In genomic region chr1:109773203-109773899, GRCh38 we compare ENCODE assay signal across 8 cellular contexts. TPM values are rescaled to one million over a fixed set of nuclear protein-coding genes. Genes with fewer than 3 reads are reported as not detected.
DNase-seq lines count a peak whose midpoint lies in the region; ATAC-seq, FAIRE-seq and TF ChIP-seq lines count a peak whose summit lies in the region.

No MANE protein-coding gene starts in this region.

- no peak overlapping the region for H3K27ac ChIP-seq in naive thymus-derived CD4-positive, alpha-beta T cell (ENCODE audit: low read depth, low read length)

- peak overlapping the region in 1 of 9 donors; percentile 73 for H3K27ac Mint-ChIP-seq in naive thymus-derived CD4-positive, alpha-beta T cell

- peak; percentile 71 for FAIRE-seq in GM19239 (lab: Jason Lieb, UNC)

- no peak overlapping the region for H3K4me3 Mint-ChIP-seq in naive thymus-derived CD4-positive, alpha-beta T cell

- no peaks in the 10 kb centered on the region for H3K9me3 Mint-ChIP-seq in naive thymus-derived CD4-positive, alpha-beta T cell

- CTCF ChIA-PET in BJ (lab: Yijun Ruan, JAX): interaction anchor here (0.7 to 26.2 kb wide), 34 partner anchors 10 to 274 kb away, joined by 3 to 763 read pairs (median 4); partner anchors contain the start of genes AHCYL1, EPS8L3, GNAI3 and GPR61
- CTCF ChIA-PET in naive thymus-derived CD4-positive, alpha-beta T cell (lab: Charles Lee): interaction anchor here (0.6 to 14.3 kb wide), 19 partner anchors 17 to 228 kb away, joined by 3 to 382 read pairs (median 7); partner anchors contain the start of genes AHCYL1 and GNAI3

- H3K36me3 Mint-ChIP-seq in naive thymus-derived CD4-positive, alpha-beta T cell: no peaks in the 10 kb centered on the region

- H3K27me3 ChIP-seq in BJ (ENCODE audit: control insufficient read depth, insufficient read depth, low read length) (no peaks in the 10 kb centered on the region; the same call in 1 of the 2 replicates), NT2/D1 (ENCODE audit: insufficient read depth, insufficient read length) (peaks cover 4% of the 10 kb centered on the region)
- H3K27me3 ChIP-seq in naive thymus-derived CD4-positive, alpha-beta T cell (ENCODE audit: control insufficient read depth in 2 of 2, insufficient read depth in 2 of 2, low read length in 2 of 2): no peaks in the 10 kb centered on the region

- peaks cover 0 to 12% (median 5%) of the 10 kb centered on the region in 5 donors for H3K27me3 Mint-ChIP-seq in naive thymus-derived CD4-positive, alpha-beta T cell

- intact Hi-C loops in naive thymus-derived CD4-positive, alpha-beta T cell (cut with micrococcal nuclease): loop anchor here (1.0 to 2.0 kb wide), 3 partner anchors 85 to 283 kb away; no protein-coding TSS in a partner anchor

- no peaks in the 10 kb centered on the region for H3K9me3 ChIP-seq in NT2/D1 (ENCODE audit: insufficient read depth, low read length)
- no peaks in the 10 kb centered on the region for H3K9me3 ChIP-seq in naive thymus-derived CD4-positive, alpha-beta T cell (ENCODE audit: control insufficient read depth in 2 of 3, low read length in 3 of 3)

- peaks cover 16% of the 10 kb centered on the region for H3K4me1 ChIP-seq in NT2/D1 (ENCODE audit: insufficient read depth, insufficient read length)
- peaks cover 0 to 4% of the 10 kb centered on the region in 2 donors for H3K4me1 ChIP-seq in naive thymus-derived CD4-positive, alpha-beta T cell (ENCODE audit: control insufficient read depth in 2 of 2, insufficient read depth in 2 of 2, low read length in 2 of 2)

- peak; percentile 87 for ATAC-seq in naive thymus-derived CD4-positive, alpha-beta T cell

- POLR2A ChIA-PET in BJ (lab: Charles Lee): no interaction called here
- POLR2A ChIA-PET in naive thymus-derived CD4-positive, alpha-beta T cell (lab: Charles Lee): interaction anchor here (0.7 to 5.0 kb wide), 5 partner anchors 131 to 227 kb away, joined by 3 to 32 read pairs (median 5); partner anchors contain the start of genes AHCYL1 and GNAI3

- H3K36me3 ChIP-seq in BJ (ENCODE audit: control insufficient read depth, insufficient read depth, low read length): no peaks in the 10 kb centered on the region
- no peaks in the 10 kb centered on the region for H3K36me3 ChIP-seq in NT2/D1 (ENCODE audit: insufficient read depth, insufficient read length, low read length)
- H3K36me3 ChIP-seq in naive thymus-derived CD4-positive, alpha-beta T cell (ENCODE audit: control insufficient read depth in 2 of 3, insufficient read depth in 3 of 3, low read length in 3 of 3): no peaks in the 10 kb centered on the region

- H3K4me1 Mint-ChIP-seq in naive thymus-derived CD4-positive, alpha-beta T cell: peaks cover 0 to 21% (median 6%) of the 10 kb centered on the region in 7 donors

- no peak for DNase-seq in BJ (ENCODE audit: low read depth)
- DNase-seq in GM19239 (ENCODE audit: insufficient read length, low spot score): peak; percentile 70
- DNase-seq in HUDEP-2 (lab: John Stamatoyannopoulos, UW; ENCODE audit: unreplicated experiment in 76 of 76): peak in 72 of 76 experiments; percentile 13 to 89 (median 77)
- DNase-seq in NT2/D1 (ENCODE audit: low read depth, low spot score): peak; percentile 83
- DNase-seq in activated CD8-positive, alpha-beta memory T cell treated with anti-CD3 and anti-CD28 coated beads, Interleukin-2, amount 50 U/mL, for 24 hours (ENCODE audit: extremely low read depth): peak; percentile 39
- peak; percentile 89 for DNase-seq in epithelial cell of esophagus (ENCODE audit: low read depth)
- DNase-seq in naive thymus-derived CD4-positive, alpha-beta T cell: peak; percentile 34 to 79 (median 69)
- DNase-seq in stimulated activated naive CD4-positive, alpha-beta T cell (lab: John Stamatoyannopoulos, UW): peak; percentile 47 to 76 (median 61)

- H3K9ac ChIP-seq in NT2/D1 (ENCODE audit: insufficient read length, low read depth): no peak overlapping the region

- H3K4me3 ChIP-seq in BJ (ENCODE audit: low read depth, low read length): no peak overlapping the region
- no peak overlapping the region for H3K4me3 ChIP-seq in NT2/D1 (ENCODE audit: insufficient read length, low read depth)
- H3K4me3 ChIP-seq in epithelial cell of esophagus (ENCODE audit: low read length): no peak overlapping the region
- H3K4me3 ChIP-seq in naive thymus-derived CD4-positive, alpha-beta T cell (ENCODE audit: low read length): no peak overlapping the region

- peak; percentile 91 for TF ChIP-seq CTCF in BJ (IDR thresholded peaks at IDR 0.05; ENCODE audit: insufficient read depth, low read depth, low read length)
- peak; percentile 95 for TF ChIP-seq CTCF in epithelial cell of esophagus (IDR thresholded peaks at IDR 0.05; ENCODE audit: insufficient read depth, low read depth, low read length, missing control alignments)

RNA-seq across cellular contexts. Expression of gene EPS8L3, which starts 9.6 kb away (rescaled TPM):
- polyA plus RNA-seq in BJ (2011; rRNA removed): not detected in 2 replicates
- not detected in 2 replicates for polyA minus RNA-seq in BJ (2011; rRNA and poly(A)+ RNA removed)
- total RNA-seq in naive thymus-derived CD4-positive, alpha-beta T cell: not detected
- not detected for polyA plus RNA-seq in naive thymus-derived CD4-positive, alpha-beta T cell

RNA-seq across cellular contexts. Expression of gene GSTM3, which starts 32.5 kb away (rescaled TPM):
- 113 and 172 TPM in 2 replicates for polyA plus RNA-seq in BJ (2011; rRNA removed)
- polyA minus RNA-seq in BJ (2011; rRNA and poly(A)+ RNA removed): 40.4 and 52.8 TPM in 2 replicates
- 10 to 100 TPM in 2 of 5 experiments, 1 to 10 TPM in 3; 1.9 to 13.9 (median 7.7) TPM for total RNA-seq in naive thymus-derived CD4-positive, alpha-beta T cell
- polyA plus RNA-seq in naive thymus-derived CD4-positive, alpha-beta T cell: 100 to 1,000 TPM in 1 of 2 donors, 10 to 100 TPM in 1; 75.6 to 130 TPM
